1 cellular context compared by ENCODE assay signal in the genomic region with DNA sequence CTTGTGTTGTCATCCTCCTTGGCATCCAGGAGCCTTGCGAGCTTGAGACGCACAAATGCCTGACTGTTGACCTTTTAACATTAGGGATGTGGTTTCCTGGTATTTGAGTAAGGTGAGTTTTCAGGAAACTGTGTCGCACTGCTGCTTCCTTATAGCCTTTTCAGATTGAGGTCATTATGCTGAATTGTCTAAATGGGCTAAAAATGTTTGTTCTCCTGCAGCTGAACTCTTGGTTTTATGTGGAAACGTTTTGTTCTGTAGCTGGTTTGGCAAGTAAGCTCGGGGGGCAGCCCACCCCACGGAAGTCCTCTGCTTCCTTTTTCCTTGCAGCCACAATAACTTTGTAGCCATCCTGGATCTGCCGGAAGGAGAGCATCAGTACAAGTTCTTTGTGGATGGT.
TF ChIP-seq lines count a peak whose summit lies in the region.

No MANE protein-coding gene starts in this region.

TF ChIP-seq in SK-N-SH, 30 proteins besides CTCF, POLR2A, EP300 and RAD21 (continued from another document):
- no peak for TF ChIP-seq RXRA (IDR thresholded peaks at IDR 0.05; ENCODE audit: borderline replicate concordance, low read depth)
- TF ChIP-seq GABPA (IDR thresholded peaks at IDR 0.05; ENCODE audit: low read depth), result no peak
- TF ChIP-seq FOXM1 (IDR thresholded peaks at IDR 0.05; ENCODE audit: low read depth), result no peak
- TF ChIP-seq NFIC (IDR thresholded peaks at IDR 0.05; ENCODE audit: borderline replicate concordance), result no peak
- no peak for TF ChIP-seq TCF12 (IDR thresholded peaks at IDR 0.05)
- TF ChIP-seq, protein P1, sequence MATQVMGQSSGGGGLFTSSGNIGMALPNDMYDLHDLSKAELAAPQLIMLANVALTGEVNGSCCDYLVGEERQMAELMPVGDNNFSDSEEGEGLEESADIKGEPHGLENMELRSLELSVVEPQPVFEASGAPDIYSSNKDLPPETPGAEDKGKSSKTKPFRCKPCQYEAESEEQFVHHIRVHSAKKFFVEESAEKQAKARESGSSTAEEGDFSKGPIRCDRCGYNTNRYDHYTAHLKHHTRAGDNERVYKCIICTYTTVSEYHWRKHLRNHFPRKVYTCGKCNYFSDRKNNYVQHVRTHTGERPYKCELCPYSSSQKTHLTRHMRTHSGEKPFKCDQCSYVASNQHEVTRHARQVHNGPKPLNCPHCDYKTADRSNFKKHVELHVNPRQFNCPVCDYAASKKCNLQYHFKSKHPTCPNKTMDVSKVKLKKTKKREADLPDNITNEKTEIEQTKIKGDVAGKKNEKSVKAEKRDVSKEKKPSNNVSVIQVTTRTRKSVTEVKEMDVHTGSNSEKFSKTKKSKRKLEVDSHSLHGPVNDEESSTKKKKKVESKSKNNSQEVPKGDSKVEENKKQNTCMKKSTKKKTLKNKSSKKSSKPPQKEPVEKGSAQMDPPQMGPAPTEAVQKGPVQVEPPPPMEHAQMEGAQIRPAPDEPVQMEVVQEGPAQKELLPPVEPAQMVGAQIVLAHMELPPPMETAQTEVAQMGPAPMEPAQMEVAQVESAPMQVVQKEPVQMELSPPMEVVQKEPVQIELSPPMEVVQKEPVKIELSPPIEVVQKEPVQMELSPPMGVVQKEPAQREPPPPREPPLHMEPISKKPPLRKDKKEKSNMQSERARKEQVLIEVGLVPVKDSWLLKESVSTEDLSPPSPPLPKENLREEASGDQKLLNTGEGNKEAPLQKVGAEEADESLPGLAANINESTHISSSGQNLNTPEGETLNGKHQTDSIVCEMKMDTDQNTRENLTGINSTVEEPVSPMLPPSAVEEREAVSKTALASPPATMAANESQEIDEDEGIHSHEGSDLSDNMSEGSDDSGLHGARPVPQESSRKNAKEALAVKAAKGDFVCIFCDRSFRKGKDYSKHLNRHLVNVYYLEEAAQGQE (IDR thresholded peaks at IDR 0.05; ENCODE audit: low read depth, low read length), result no peak
TF ChIP-seq in SK-N-SH: peak in this region for 0.
